Comparison of ENCODE assay signal across 11 cellular contexts in the genomic region with DNA sequence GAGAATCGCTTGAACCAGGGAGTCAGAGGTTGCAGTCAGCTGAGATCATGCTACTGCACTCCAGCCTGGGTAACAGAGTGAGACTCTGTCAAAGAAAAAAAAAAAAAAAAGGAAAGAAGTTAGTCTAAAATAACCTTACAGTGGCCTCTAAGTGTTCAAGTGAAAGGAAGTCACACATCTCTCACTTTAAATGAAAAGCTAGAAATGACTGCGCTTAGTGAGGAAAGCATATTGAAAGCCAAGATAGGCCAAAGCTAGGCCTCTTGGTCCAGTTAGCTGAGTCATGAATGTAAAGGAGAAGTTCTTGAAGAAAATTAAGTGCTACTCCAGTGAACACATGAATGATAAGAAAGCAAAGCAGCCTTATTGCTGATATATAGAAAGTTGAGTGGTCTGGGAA. TPM values are rescaled to one million over a fixed set of nuclear protein-coding genes. Genes with fewer than 3 reads are reported as not detected.
DNase-seq lines count a peak whose midpoint lies in the region; ATAC-seq and TF ChIP-seq lines count a peak whose summit lies in the region.
"Had no signal": no experiment of that assay in that cellular context is flagged by ENCODE, and none has a peak within 500 bp of the region (broad histone marks: within the 10 kb centered on the region; RNA-seq: fewer than 3 reads in every experiment).

No MANE protein-coding gene starts in this region.

- 74 to 83% methylated on average over 1 to 2 of the region's 2 CpGs for WGBS in esophagus squamous epithelium, 2 donors

- H3K36me3 Mint-ChIP-seq in activated CD8-positive, alpha-beta T cell treated with anti-CD3 and anti-CD28 coated beads, Interleukin-2, amount 10 ng/mL, durations not matched to agents 7 days and 5 days (ENCODE audit: low read depth): peaks cover 14% of the 10 kb centered on the region
- H3K36me3 Mint-ChIP-seq: CD4-positive, CD25-positive, alpha-beta regulatory T cell; naive B cell had no signal

- intact Hi-C loops in esophagus squamous epithelium (cut with DNase I) (no loop called here), colonic mucosa (cut with DNase I) (no loop called here)

- H3K4me3 Mint-ChIP-seq in activated CD8-positive, alpha-beta T cell treated with anti-CD3 and anti-CD28 coated beads, Interleukin-2, amount 10 ng/mL, durations not matched to agents 7 days and 5 days: no peak overlapping the region
- H3K4me3 Mint-ChIP-seq: CD4-positive, CD25-positive, alpha-beta regulatory T cell; naive B cell had no signal

- H3K27me3 Mint-ChIP-seq in activated CD8-positive, alpha-beta T cell treated with anti-CD3 and anti-CD28 coated beads, Interleukin-2, amount 10 ng/mL, durations not matched to agents 7 days and 5 days (ENCODE audit: low read depth): no peaks in the 10 kb centered on the region

- POLR2A ChIA-PET in activated CD8-positive, alpha-beta T cell treated with anti-CD3 and anti-CD28 coated beads, Interleukin-2, amount 10 ng/mL, durations not matched to agents 7 days and 5 days (lab: Charles Lee): interaction anchor here (1.1 kb wide), 1 partner anchor 26 kb away, joined by 3 read pairs; no protein-coding TSS in a partner anchor

- peaks cover 19% of the 10 kb centered on the region for H3K4me1 Mint-ChIP-seq in activated CD8-positive, alpha-beta T cell treated with anti-CD3 and anti-CD28 coated beads, Interleukin-2, amount 10 ng/mL, durations not matched to agents 7 days and 5 days (ENCODE audit: low read depth)
- H3K4me1 Mint-ChIP-seq: CD4-positive, CD25-positive, alpha-beta regulatory T cell; naive B cell had no signal

- no peaks in the 10 kb centered on the region for H3K27me3 ChIP-seq in esophagus squamous epithelium
- no peaks in the 10 kb centered on the region for H3K27me3 ChIP-seq in colonic mucosa

- DNase-seq in activated CD8-positive, alpha-beta T cell treated with anti-CD3 and anti-CD28 coated beads, Interleukin-2, amount 10 ng/mL, durations not matched to agents 7 days and 5 days: no peak
- DNase-seq in esophagus squamous epithelium (lab: John Stamatoyannopoulos, UW) (no peak), colonic mucosa (no peak), left lobe of liver (ENCODE audit: low spot score) (no peak)
- no peak for DNase-seq in stimulated activated CD4-positive, alpha-beta T cell treated with anti-CD3 and anti-CD28 coated beads, Interleukin-4, amount 100 ng/mL, for 4 hours
- DNase-seq: caudate nucleus; CD4-positive, CD25-positive, alpha-beta regulatory T cell; naive B cell had no signal

- H3K4me3 ChIP-seq in esophagus squamous epithelium: no peak overlapping the region
- no peak overlapping the region for H3K4me3 ChIP-seq in colonic mucosa

- TF ChIP-seq CTCF in esophagus squamous epithelium (IDR thresholded peaks at IDR 0.05): no peak
- TF ChIP-seq CTCF in colonic mucosa (IDR thresholded peaks at IDR 0.05): no peak

- no peak overlapping the region for H3K9ac ChIP-seq in colonic mucosa (ENCODE audit: low read depth in 2 of 2, low read length in 2 of 2)

- H3K36me3 ChIP-seq in esophagus squamous epithelium: no peaks in the 10 kb centered on the region
- no peaks in the 10 kb centered on the region for H3K36me3 ChIP-seq in colonic mucosa

- CTCF ChIA-PET in activated CD8-positive, alpha-beta T cell treated with anti-CD3 and anti-CD28 coated beads, Interleukin-2, amount 10 ng/mL, durations not matched to agents 7 days and 5 days (lab: Charles Lee): interaction anchor here (1.5 kb wide), 1 partner anchor 26 kb away, joined by 3 read pairs; no protein-coding TSS in a partner anchor

- peaks cover 3 to 20% (median 7%) of the 10 kb centered on the region in 3 donors for H3K4me1 ChIP-seq in esophagus squamous epithelium
- H3K4me1 ChIP-seq in colonic mucosa: no peaks in the 10 kb centered on the region

- peak; percentile 96 for ATAC-seq in GM18502 (IDR thresholded peaks at IDR 0.05; ENCODE audit: poor library complexity, unreplicated experiment)
- ATAC-seq in GM19468 (IDR thresholded peaks at IDR 0.05; ENCODE audit: extremely low read depth, unreplicated experiment): peak; percentile 80
- peak; percentile 90 for ATAC-seq in HG03064 (IDR thresholded peaks at IDR 0.05; ENCODE audit: low read depth, unreplicated experiment)
- no peak for ATAC-seq in activated CD8-positive, alpha-beta T cell treated with anti-CD3 and anti-CD28 coated beads, Interleukin-2, amount 10 ng/mL, durations not matched to agents 7 days and 5 days
- no peak for ATAC-seq in left lobe of liver

- peaks cover 5% of the 10 kb centered on the region for H3K9me3 Mint-ChIP-seq in activated CD8-positive, alpha-beta T cell treated with anti-CD3 and anti-CD28 coated beads, Interleukin-2, amount 10 ng/mL, durations not matched to agents 7 days and 5 days (ENCODE audit: insufficient read depth)

- no peak for TF ChIP-seq POLR2A in esophagus squamous epithelium (IDR thresholded peaks at IDR 0.05)

- H3K9me3 ChIP-seq in esophagus squamous epithelium: peaks cover 0 to 7% (median 0%) of the 10 kb centered on the region in 3 donors
- H3K9me3 ChIP-seq in colonic mucosa: no peaks in the 10 kb centered on the region

- peak overlapping the region; percentile 47 for H3K27ac Mint-ChIP-seq in activated CD8-positive, alpha-beta T cell treated with anti-CD3 and anti-CD28 coated beads, Interleukin-2, amount 10 ng/mL, durations not matched to agents 7 days and 5 days
- H3K27ac Mint-ChIP-seq: CD4-positive, CD25-positive, alpha-beta regulatory T cell; naive B cell had no signal

- H3K27ac ChIP-seq in esophagus squamous epithelium (no peak overlapping the region), colonic mucosa (no peak overlapping the region)

RNA-seq across cellular contexts. Expression of gene ITGA1, which starts 38.1 kb away (rescaled TPM):
- 10 to 100 TPM; 18.0 to 19.2 TPM for total RNA-seq in activated CD8-positive, alpha-beta T cell treated with anti-CD3 and anti-CD28 coated beads, Interleukin-2, amount 10 ng/mL, durations not matched to agents 7 days and 5 days
- 10 to 100 TPM in 3 of 4 donors, 1 to 10 TPM in 1; 9.3 to 88.9 (median 17.6) TPM for total RNA-seq in esophagus squamous epithelium
- total RNA-seq in colonic mucosa: 10 to 100 TPM; 19.2 to 52.5 TPM
- total RNA-seq in left lobe of liver: 69.5 TPM

RNA-seq across cellular contexts. Expression of gene PELO, which starts 38.1 kb away (rescaled TPM):
- 10 to 100 TPM; 22.9 to 25.7 TPM for total RNA-seq in activated CD8-positive, alpha-beta T cell treated with anti-CD3 and anti-CD28 coated beads, Interleukin-2, amount 10 ng/mL, durations not matched to agents 7 days and 5 days
- total RNA-seq in esophagus squamous epithelium (10 to 100 TPM; 10.4 to 25.6 (median 14.6) TPM), colonic mucosa (10 to 100 TPM; 15.2 to 24.7 TPM), left lobe of liver (21.0 TPM)

Comparison
In these comparisons a context has a peak if more than half of its experiments do, and no peak if none do; other contexts are left out.
1. ATAC-seq: peak in GM18502 (single experiment), GM19468 (single experiment) and HG03064 (single experiment); none in activated CD8-positive, alpha-beta T cell treated with anti-CD3 and anti-CD28 coated beads, Interleukin-2, amount 10 ng/mL, durations not matched to agents 7 days and 5 days (single experiment) and left lobe of liver (single experiment).